ENCODE assay signal across 17 cellular contexts in genomic region chr6:45278367-45278766, GRCh38. TPM values are rescaled to one million over a fixed set of nuclear protein-coding genes. Genes with fewer than 3 reads are reported as not detected.
DNase-seq lines count a peak whose midpoint lies in the region; ATAC-seq, FAIRE-seq and TF ChIP-seq lines count a peak whose summit lies in the region.
"Had no signal": no experiment of that assay in that cellular context is flagged by ENCODE, and none has a peak within 500 bp of the region (broad histone marks: within the 10 kb centered on the region; RNA-seq: fewer than 3 reads in every experiment).

No MANE protein-coding gene starts in this region.

- POLR2A ChIA-PET in HepG2 (lab: Yijun Ruan, JAX): no interaction called here

- BruUV-seq in HepG2 (replicated peaks; lab: Mats Ljungman, UMichigan): no TSS peak

- TF ChIP-seq POLR2A in HepG2 (IDR thresholded peaks at IDR 0.05; ENCODE audit: insufficient read depth in 1 of 2, low read depth in 2 of 2, low read length in 2 of 2): no peak
- TF ChIP-seq POLR2A in right lobe of liver (IDR thresholded peaks at IDR 0.05): no peak

- no peaks in the 10 kb centered on the region for H4K20me1 ChIP-seq in HepG2 (ENCODE audit: insufficient read depth, low read length)

- in situ Hi-C loops in HepG2 (cut with HindIII; ENCODE audit: extremely low pct_ligation_motif_present, low pct_unique_long_range_greater_than_20kb): no loop called here

- FAIRE-seq in HepG2 (lab: Jason Lieb, UNC): no peak
- FAIRE-seq: GM18507, H1 had no signal

- no peak overlapping the region for H3K4me2 ChIP-seq in HepG2 (ENCODE audit: low read depth, low read length)

- intact Hi-C loops in HepG2 (cut with micrococcal nuclease; ENCODE audit: unreplicated experiment): no loop called here
- intact Hi-C loops in right lobe of liver (cut with DNase I): no loop called here
- intact Hi-C loops in left lung (cut with DNase I): no loop called here

- ATAC-seq in HepG2 (no peak), right lobe of liver (no peak), HG03280 (IDR thresholded peaks at IDR 0.05; ENCODE audit: unreplicated experiment) (no peak), left lung (no peak)

- H3K9ac ChIP-seq in HepG2 (ENCODE audit: insufficient read depth, low read depth, low read length): no peak overlapping the region

- no peak overlapping the region for H2AFZ ChIP-seq in HepG2 (ENCODE audit: low read length)

- H3K9me3 ChIP-seq in HepG2 (ENCODE audit: low read length) (no peaks in the 10 kb centered on the region), right lobe of liver (no peaks in the 10 kb centered on the region), right atrium auricular region (peaks cover 0 to 5% of the 10 kb centered on the region in 2 donors), left lung (peaks cover 0 to 6% of the 10 kb centered on the region in 2 donors)
- H3K9me3 ChIP-seq: Peyer's patch, SJSA1 had no signal

- H3K27ac ChIP-seq in HepG2 (ENCODE audit: extremely low read length, insufficient read depth, low read length) (no peak overlapping the region), right lobe of liver (no peak overlapping the region), right atrium auricular region (no peak overlapping the region), left lung (no peak overlapping the region)
- H3K27ac ChIP-seq: Peyer's patch, SJSA1 had no signal

- H3K4me1 ChIP-seq in HepG2 (ENCODE audit: insufficient read depth, low read length) (no peaks in the 10 kb centered on the region), right lobe of liver (no peaks in the 10 kb centered on the region), right atrium auricular region (no peaks in the 10 kb centered on the region), left lung (no peaks in the 10 kb centered on the region)
- H3K4me1 ChIP-seq: Peyer's patch, SJSA1 had no signal

- TF ChIP-seq CTCF in HepG2 (CRISPR knock-in tag; IDR thresholded peaks at IDR 0.05): no peak
- TF ChIP-seq CTCF in right lobe of liver (IDR thresholded peaks at IDR 0.05): no peak
- no peak for TF ChIP-seq CTCF in fibroblast of pulmonary artery (IDR thresholded peaks at IDR 0.05; ENCODE audit: low read length, missing control alignments)
- no peak for TF ChIP-seq CTCF in right atrium auricular region (IDR thresholded peaks at IDR 0.05)
- TF ChIP-seq CTCF in left lung (IDR thresholded peaks at IDR 0.05): no peak

- CTCF ChIA-PET in HepG2 (lab: Yijun Ruan, JAX; ENCODE audit: low intra/inter-chr PET ratio, low total read pairs): no interaction called here

- TF ChIP-seq EP300 in HepG2 (IDR thresholded peaks at IDR 0.05; ENCODE audit: low read depth in 2 of 2, low read length in 2 of 2) (no peak), HepG2 (CRISPR knock-in tag; IDR thresholded peaks at IDR 0.05; ENCODE audit: borderline replicate concordance) (no peak)

- no peak for DNase-seq in HepG2 (ENCODE audit: low spot score)
- no peak for DNase-seq in right lobe of liver
- peak; percentile 3 for DNase-seq in astrocyte of the hippocampus (ENCODE audit: low read depth, low spot score)
- DNase-seq in fibroblast of pulmonary artery (ENCODE audit: low read depth): peak; percentile 5
- no peak for DNase-seq in right atrium auricular region (ENCODE audit: low spot score)
- no peak for DNase-seq in left lung
- DNase-seq in foreskin melanocyte: no peak
- DNase-seq: 8988T, KBM-7, NCI-H1105 treated with DMSO at 0.1 percent for 48 hours, NCI-H2029 treated with DMSO at 0.1 percent for 48 hours, NCI-H526, Peyer's patch had no signal

- H3K79me2 ChIP-seq in HepG2 (ENCODE audit: insufficient read depth, low read length): no peaks in the 10 kb centered on the region

- H3K4me3 ChIP-seq in HepG2 (replicated peaks in 1 of 3; ENCODE audit: insufficient read depth in 1 of 3, low read depth in 2 of 3, low read length in 3 of 3) (no peak overlapping the region), right lobe of liver (no peak overlapping the region), fibroblast of pulmonary artery (replicated peaks; ENCODE audit: low read depth, low read length) (no peak overlapping the region), right atrium auricular region (no peak overlapping the region), left lung (no peak overlapping the region)
- H3K4me3 ChIP-seq: Peyer's patch, SJSA1 had no signal

- WGBS in HepG2 (ENCODE audit: low lambda C conversion rate): 98% methylated on average over 1 of the region's 1 CpG
- WGBS in right lobe of liver (ENCODE audit: insufficient coverage, low coverage, low lambda C conversion rate, missing lambda C conversion rate): 94% methylated on average over 1 of the region's 1 CpG

- TF ChIP-seq RAD21 in HepG2 (CRISPR knock-in tag; IDR thresholded peaks at IDR 0.05): no peak

- no peaks in the 10 kb centered on the region for H3K36me3 ChIP-seq in HepG2 (replicated peaks in 1 of 2; ENCODE audit: control insufficient read depth in 1 of 2, insufficient read depth in 2 of 2, low read length in 2 of 2)
- H3K36me3 ChIP-seq in right lobe of liver: no peaks in the 10 kb centered on the region
- H3K36me3 ChIP-seq in right atrium auricular region: no peaks in the 10 kb centered on the region
- no peaks in the 10 kb centered on the region for H3K36me3 ChIP-seq in left lung
- H3K36me3 ChIP-seq: Peyer's patch, SJSA1 had no signal

- H3K27me3 ChIP-seq in HepG2 (ENCODE audit: control insufficient read depth in 1 of 2, insufficient read depth in 2 of 2, low read length in 2 of 2): no peaks in the 10 kb centered on the region
- H3K27me3 ChIP-seq in right lobe of liver: no peaks in the 10 kb centered on the region
- no peaks in the 10 kb centered on the region for H3K27me3 ChIP-seq in right atrium auricular region
- no peaks in the 10 kb centered on the region for H3K27me3 ChIP-seq in left lung
- H3K27me3 ChIP-seq: Peyer's patch, SJSA1 had no signal

TF ChIP-seq in HepG2, 621 proteins besides CTCF, POLR2A, EP300 and RAD21:
- no peak for TF ChIP-seq SALL1 (CRISPR knock-in tag; IDR thresholded peaks at IDR 0.05)
- TF ChIP-seq ATF7 (IDR thresholded peaks at IDR 0.05): peak; percentile 69; the same call in 1 of the 2 replicates
- TF ChIP-seq ATF7 (CRISPR knock-in tag; IDR thresholded peaks at IDR 0.05): no peak

RNA-seq across cellular contexts. Expression of gene RUNX2, which starts 49.8 kb away (rescaled TPM):
- total RNA-seq in HepG2 (2016; rRNA removed; fragmentation: Illumina TruSeq; extraction: Trizol) (not detected in 2 replicates), right lobe of liver (under 1 TPM; 0.15 to 0.80 (median 0.43) TPM), right atrium auricular region (under 1 TPM; 0.55 to 0.85 TPM), left lung (1 to 10 TPM; 5.2 to 5.9 TPM)
- not detected in 2 replicates for total RNA-seq in HepG2 (2016; cell fraction: cytosol; rRNA removed; fragmentation: Illumina TruSeq; extraction: Trizol; ENCODE audit: low read depth)
- not detected in 2 replicates for total RNA-seq in HepG2 (2016; cell fraction: insoluble cytoplasmic fraction; rRNA removed; fragmentation: Illumina TruSeq; extraction: Trizol)
- not detected in 2 replicates for total RNA-seq in HepG2 (2016; cell fraction: membrane; rRNA removed; fragmentation: Illumina TruSeq; extraction: Trizol)
- not detected in 2 replicates for total RNA-seq in HepG2 (2016; cell fraction: nucleus; rRNA removed; fragmentation: Illumina TruSeq; extraction: Trizol)
- not detected in 2 replicates for polyA plus RNA-seq in HepG2 (2011; rRNA removed)
- polyA plus RNA-seq in HepG2 (2011; cell fraction: cytosol; rRNA removed): not detected in 2 replicates
- polyA plus RNA-seq in HepG2 (2011; cell fraction: nucleus; rRNA removed): not detected in 2 replicates
- polyA plus RNA-seq in HepG2 (2012): not detected in 2 replicates
- polyA plus RNA-seq in HepG2 (2016; cell fraction: cytosol; fragmentation: Illumina TruSeq; extraction: Trizol; ENCODE audit: low read depth): not detected in 2 replicates
- not detected in 2 replicates for polyA plus RNA-seq in HepG2 (2016; cell fraction: insoluble cytoplasmic fraction; fragmentation: Illumina TruSeq; extraction: Trizol; ENCODE audit: low read depth)
- polyA plus RNA-seq in HepG2 (2016; cell fraction: membrane; fragmentation: Illumina TruSeq; extraction: Trizol; ENCODE audit: low read depth): not detected in 2 replicates
- not detected in 2 replicates for polyA plus RNA-seq in HepG2 (2016; cell fraction: nucleus; fragmentation: Illumina TruSeq; extraction: Trizol; ENCODE audit: insufficient read depth, low read depth)
- polyA minus RNA-seq in HepG2 (2011; rRNA and poly(A)+ RNA removed; ENCODE audit: low replicate concordance): 0.63 TPM in 1 of 2 replicates, not detected in the other
- not detected in 2 replicates for polyA minus RNA-seq in HepG2 (2011; cell fraction: cytosol; rRNA and poly(A)+ RNA removed)
- 0.13 TPM in 1 of 2 replicates, not detected in the other for polyA minus RNA-seq in HepG2 (2011; cell fraction: nucleus; rRNA and poly(A)+ RNA removed)

Comparison
In these comparisons a context has a peak if more than half of its experiments do, and no peak if none do; other contexts are left out.
1. DNase-seq: peak in astrocyte of the hippocampus (single experiment) and fibroblast of pulmonary artery (single experiment); none in HepG2 (single experiment), right lobe of liver (0 of 3), right atrium auricular region (single experiment), left lung (0 of 2) and foreskin melanocyte (single experiment).